ENCODE assay signal across 8 cellular contexts in the genomic region with DNA sequence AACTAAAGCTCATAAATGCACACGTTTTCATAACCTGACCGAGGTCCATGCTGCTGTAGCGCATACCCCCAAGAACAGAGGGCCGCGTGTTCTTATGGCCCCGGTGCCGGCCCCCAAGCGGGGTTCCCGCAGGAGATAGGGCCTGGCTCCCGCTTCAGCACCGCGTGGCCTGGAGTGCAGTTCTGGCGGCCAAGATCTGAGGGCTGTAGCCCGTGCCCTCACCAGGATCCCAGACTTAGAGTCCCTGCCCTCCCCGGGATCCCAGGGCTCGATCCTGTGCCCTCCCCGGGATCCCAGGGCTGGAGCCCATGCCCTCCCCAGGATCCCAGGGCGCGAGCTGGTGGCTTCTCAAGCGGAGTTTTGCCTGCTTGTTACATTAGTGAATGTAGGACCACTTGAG. TPM values are rescaled to one million over a fixed set of nuclear protein-coding genes. Genes with fewer than 3 reads are reported as not detected.
DNase-seq lines count a peak whose midpoint lies in the region; FAIRE-seq and TF ChIP-seq lines count a peak whose summit lies in the region.

No MANE protein-coding gene starts in this region.

- CTCF ChIA-PET in PC-9 (lab: Charles Lee): interaction anchor here (0.7 to 1.9 kb wide), 5 partner anchors 10 to 196 kb away, joined by 3 to 11 read pairs (median 4); no protein-coding TSS in a partner anchor

- H3K4me3 ChIP-seq in PC-9 (peak overlapping the region; percentile 90; the same call in 1 of the 2 replicates), epithelial cell of esophagus (ENCODE audit: low read length) (peak overlapping the region; percentile 69)

- peaks cover 2% of the 10 kb centered on the region for H3K36me3 Mint-ChIP-seq in osteocyte (ENCODE audit: unreplicated experiment)

- H3K4me1 Mint-ChIP-seq in osteocyte (ENCODE audit: unreplicated experiment): peaks cover 29% of the 10 kb centered on the region

- H3F3A ChIP-seq in PC-9 (ENCODE audit: insufficient read depth, low read depth): no peaks in the 10 kb centered on the region; the same call in 1 of the 2 replicates

- peak overlapping the region; percentile 97; the same call in 1 of the 2 replicates for H2AFZ ChIP-seq in PC-9

- H3K9me3 Mint-ChIP-seq in osteocyte (ENCODE audit: unreplicated experiment): no peaks in the 10 kb centered on the region

- no peaks in the 10 kb centered on the region for H3K9me2 ChIP-seq in PC-9 (ENCODE audit: insufficient read depth)

- H3K79me2 ChIP-seq in PC-9 (ENCODE audit: low read depth): peaks cover 34% of the 10 kb centered on the region

- POLR2A ChIA-PET in PC-9 (lab: Charles Lee; ENCODE audit: unreplicated experiment): interaction anchor here (0.6 to 1.0 kb wide), 2 partner anchors 125 to 380 kb away, joined by 7 read pairs; no protein-coding TSS in a partner anchor

- peak overlapping the region; percentile 85 for H3K4me2 ChIP-seq in PC-9

- H3K36me3 ChIP-seq in ES-I3 (ENCODE audit: insufficient read depth, low read length) (no peaks in the 10 kb centered on the region), PC-9 (ENCODE audit: low read depth) (peaks cover 2% of the 10 kb centered on the region; the same call in 1 of the 2 replicates)

- H3K4me1 ChIP-seq in ES-I3 (ENCODE audit: insufficient read depth, low read length) (no peaks in the 10 kb centered on the region), PC-9 (replicated peaks; ENCODE audit: insufficient read depth) (peaks cover 13% of the 10 kb centered on the region)

- DNase-seq in PC-9: no peak
- DNase-seq in epithelial cell of esophagus (ENCODE audit: low read depth): no peak
- no peak for DNase-seq in osteocyte (ENCODE audit: extremely low spot score, unreplicated experiment)
- DNase-seq in frontal cortex (ENCODE audit: low spot score in 2 of 2): no peak
- DNase-seq in NCI-H1105 treated with DMSO at 0.1 percent for 48 hours (lab: John Stamatoyannopoulos, UW): no peak
- DNase-seq in NCI-H2107 (lab: John Stamatoyannopoulos, UW): no peak
- DNase-seq in NOMO-1 treated with dmso at 0.1 percent for 144 hours (lab: John Stamatoyannopoulos, UW; ENCODE audit: unreplicated experiment): no peak

- peaks cover 30% of the 10 kb centered on the region for H4K20me1 ChIP-seq in PC-9 (ENCODE audit: insufficient read depth)

- no peak for FAIRE-seq in frontal cortex (lab: Jason Lieb, UNC)

- peak overlapping the region; percentile 66; the same call in 1 of the 2 replicates for H3K9ac ChIP-seq in ES-I3 (ENCODE audit: low read depth, low read length)

- intact Hi-C loops in PC-9 (cut with micrococcal nuclease; ENCODE audit: unreplicated experiment): loop anchor here (1.0 to 5.0 kb wide), 4 partner anchors 26 to 287 kb away; a partner anchor contains a TSS

- no peak overlapping the region for H3K27ac ChIP-seq in PC-9

- H3K9me3 ChIP-seq in ES-I3 (ENCODE audit: control insufficient read depth, insufficient read depth, low read length) (no peaks in the 10 kb centered on the region; the same call in 1 of the 2 replicates), PC-9 (ENCODE audit: insufficient read depth, low read depth) (no peaks in the 10 kb centered on the region)

- no TSS peak for BruUV-seq in PC-9 (replicated peaks; lab: Mats Ljungman, UMichigan)

- H3K27me3 Mint-ChIP-seq in osteocyte (ENCODE audit: unreplicated experiment): peaks cover 8% of the 10 kb centered on the region

- peak overlapping the region; percentile 95 for H3K27ac Mint-ChIP-seq in osteocyte (ENCODE audit: unreplicated experiment)

- no peaks in the 10 kb centered on the region for H3K27me3 ChIP-seq in PC-9 (ENCODE audit: insufficient read depth, low read depth)

- peak overlapping the region; percentile 95 for H3K4me3 Mint-ChIP-seq in osteocyte (ENCODE audit: unreplicated experiment)

- TF ChIP-seq CTCF in PC-9 (conservative IDR thresholded peaks at IDR 0.05) (no peak), epithelial cell of esophagus (IDR thresholded peaks at IDR 0.05; ENCODE audit: insufficient read depth, low read depth, low read length, missing control alignments) (no peak), osteocyte (IDR thresholded peaks at IDR 0.05) (no peak)

RNA-seq across cellular contexts. Expression of a gene that starts 1.0 kb away (rescaled TPM):
- total RNA-seq in PC-9 (2021) (49.3 and 49.9 TPM in 2 replicates), osteocyte (19.7 and 20.2 TPM in 2 replicates), frontal cortex (15.1 TPM)

RNA-seq across cellular contexts. Expression of a gene that starts 25.7 kb away (rescaled TPM):
- total RNA-seq in PC-9 (2021): 9.5 and 9.6 TPM in 2 replicates
- 16.5 and 21.4 TPM in 2 replicates for total RNA-seq in osteocyte
- total RNA-seq in frontal cortex: 19.2 TPM
